In genomic region chr5:4945296-4945695, GRCh38 we compare ENCODE assay signal across 27 cellular contexts.
"Had no signal": no experiment of that assay in that cellular context is flagged by ENCODE, and none has a peak within 500 bp of the region (broad histone marks: within the 10 kb centered on the region; RNA-seq: fewer than 3 reads in every experiment).

No MANE protein-coding gene starts in this region.

- H3K4me3 ChIP-seq: ascending aorta, cardiac muscle cell had no signal

- H3K27me3 ChIP-seq: ascending aorta, cardiac muscle cell had no signal

- H3K27ac ChIP-seq: ascending aorta, cardiac muscle cell, VCaP had no signal

- H3K4me1 ChIP-seq: ascending aorta had no signal

- ATAC-seq: activated CD8-positive, alpha-beta memory T cell treated with anti-CD3 and anti-CD28 coated beads, Interleukin-2, amount 10 ng/mL, durations not matched to agents 7 days and 5 days; activated CD8-positive, alpha-beta T cell treated with anti-CD3 and anti-CD28 coated beads for 36 hours; activated naive CD8-positive, alpha-beta T cell treated with anti-CD3 and anti-CD28 coated beads, Interleukin-2, amount 50 U/mL, for 24 hours had no signal

- H3K9me3 ChIP-seq: ascending aorta had no signal

- DNase-seq: activated B cell treated with CpG ODN at 0.5 μM for 24 hours; activated CD4-positive, alpha-beta memory T cell treated with anti-CD3 and anti-CD28 coated beads for 36 hours; activated CD4-positive, alpha-beta T cell treated with anti-CD3 and anti-CD28 coated beads for 4 hours; activated CD4-positive, alpha-beta T cell treated with anti-CD3 and anti-CD28 coated beads, Interleukin-2, amount 10 ng/mL, durations not matched to agents 24 days and 14 days; activated CD4-positive, alpha-beta T cell treated with anti-CD3 and anti-CD28 coated beads, Interleukin-2, amount 50 U/mL, for 1 hour; activated CD4-positive, alpha-beta T cell treated with anti-CD3 and anti-CD28 coated beads, Interleukin-2, amount 50 U/mL, for 4 hours; activated CD4-positive, CD25-positive, alpha-beta regulatory T cell treated with anti-CD3 and anti-CD28 coated beads, Interleukin-2, amount 50 U/mL, for 72 hours; activated CD8-positive, alpha-beta memory T cell treated with anti-CD3 and anti-CD28 coated beads, Interleukin-2, amount 10 ng/mL, durations not matched to agents 7 days and 5 days; activated CD8-positive, alpha-beta memory T cell treated with anti-CD3 and anti-CD28 coated beads, Interleukin-2, amount 50 U/mL, for 48 hours; activated CD8-positive, alpha-beta T cell treated with anti-CD3 and anti-CD28 coated beads for 36 hours; activated effector memory CD4-positive, alpha-beta T cell treated with Interleukin-2 at 50 U/mL for 16 hours; activated gamma-delta T cell; activated naive CD4-positive, alpha-beta T cell treated with anti-CD3 and anti-CD28 coated beads, Interleukin-2, amount 10 ng/mL, durations not matched to agents 7 days and 5 days; activated naive CD4-positive, alpha-beta T cell treated with Interleukin-2 at 50 U/mL for 16 hours; activated naive CD8-positive, alpha-beta T cell treated with anti-CD3 and anti-CD28 coated beads, Interleukin-2, amount 10 ng/mL, durations not matched to agents 7 days and 5 days; activated naive CD8-positive, alpha-beta T cell treated with anti-CD3 and anti-CD28 coated beads, Interleukin-2, amount 50 U/mL, for 24 hours; activated T-cell treated with anti-CD3 and anti-CD28 coated beads, Interleukin-2, amount 50 U/mL, for 24 hours; activated T-cell treated with anti-CD3 and anti-CD28 coated beads, Interleukin-2, amount 50 U/mL, for 48 hours; amygdala; anterior cingulate cortex; caudate nucleus; T-helper 1 cell; T-helper 2 cell; T-helper 9 cell had no signal

- H3K36me3 ChIP-seq: ascending aorta, cardiac muscle cell had no signal
